ENCODE assay signal across 8 cellular contexts in the genomic region with DNA sequence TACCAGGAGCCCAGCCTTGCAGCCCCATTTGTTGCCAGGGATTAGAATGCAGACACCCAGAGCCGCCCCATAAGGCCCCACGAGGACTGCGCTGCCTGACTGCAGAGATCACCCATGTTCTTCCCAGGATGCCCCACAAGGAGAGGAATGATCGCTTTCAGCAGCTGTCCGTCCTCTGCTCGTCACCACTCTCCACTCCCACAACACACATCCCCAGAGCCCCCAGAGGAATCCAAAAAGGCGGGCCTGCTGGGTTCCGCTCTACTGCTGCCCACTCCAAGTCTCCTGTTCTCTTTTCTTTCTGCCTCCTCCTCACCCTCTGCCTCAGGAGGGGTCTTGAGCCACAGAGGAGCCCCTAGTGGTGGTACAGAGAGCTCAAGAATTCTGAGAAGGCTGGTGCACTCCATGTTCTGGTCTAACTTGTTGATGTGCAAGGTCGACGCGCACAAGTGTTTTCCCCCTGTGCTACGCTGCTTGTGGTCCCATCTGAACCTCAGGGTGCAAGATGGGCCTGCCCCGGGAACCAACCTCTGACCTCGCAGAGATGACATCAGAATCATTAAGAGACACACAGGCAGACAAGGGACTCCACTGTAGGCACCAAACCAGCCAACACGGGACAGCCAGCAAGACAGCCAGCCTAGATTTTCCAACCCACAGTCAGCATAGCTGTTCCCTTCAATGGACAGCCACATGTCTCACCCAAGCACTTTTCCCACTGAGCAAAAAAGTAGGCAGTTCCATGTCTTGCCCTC.
A peak's percentile ranks its signal among the peaks of the same experiment; 100 is the strongest.
DNase-seq lines count a peak whose midpoint lies in the region; ATAC-seq lines count a peak whose summit lies in the region.

No MANE protein-coding gene starts in this region.

- H3K27me3 Mint-ChIP-seq in activated naive CD8-positive, alpha-beta T cell treated with anti-CD3 and anti-CD28 coated beads, Interleukin-2, amount 50 U/mL, for 24 hours = no peaks in the 10 kb centered on the region

- peak; percentile 11 for ATAC-seq in activated naive CD8-positive, alpha-beta T cell treated with anti-CD3 and anti-CD28 coated beads, Interleukin-2, amount 50 U/mL, for 24 hours

- H3K4me3 Mint-ChIP-seq in activated naive CD8-positive, alpha-beta T cell treated with anti-CD3 and anti-CD28 coated beads, Interleukin-2, amount 50 U/mL, for 24 hours = no peak overlapping the region

- peak overlapping the region; percentile 32; the same call in 1 of the 2 replicates for H3K9ac ChIP-seq in iPS-20b (ENCODE audit: low read depth, low read length)
- peak overlapping the region in 2 of 5 donors; percentile 54 to 55 for H3K9ac ChIP-seq in subcutaneous abdominal adipose tissue (ENCODE audit: low read length in 5 of 5)

- intact Hi-C loops in posterior cingulate gyrus (cut with DNase I) = no loop called here

- H3K36me3 Mint-ChIP-seq in activated naive CD8-positive, alpha-beta T cell treated with anti-CD3 and anti-CD28 coated beads, Interleukin-2, amount 50 U/mL, for 24 hours (ENCODE audit: low read depth) = peaks cover 2% of the 10 kb centered on the region

- peak overlapping the region; percentile 22 for H3K27ac Mint-ChIP-seq in activated naive CD8-positive, alpha-beta T cell treated with anti-CD3 and anti-CD28 coated beads, Interleukin-2, amount 50 U/mL, for 24 hours

- H3K4me1 ChIP-seq in iPS-20b (ENCODE audit: insufficient read depth, low read length) (peaks cover 50% of the 10 kb centered on the region), subcutaneous abdominal adipose tissue (ENCODE audit: control insufficient read depth in 5 of 5, insufficient read depth in 5 of 5, low read length in 5 of 5) (peaks cover 59 to 96% (median 93%) of the 10 kb centered on the region in 5 donors)

- H3K27me3 ChIP-seq in iPS-20b (ENCODE audit: insufficient read depth, low read length) (no peaks in the 10 kb centered on the region), subcutaneous abdominal adipose tissue (ENCODE audit: control insufficient read depth in 5 of 5, insufficient read depth in 4 of 5, low read length in 5 of 5) (no peaks in the 10 kb centered on the region)

- no peaks in the 10 kb centered on the region for H3K9me3 ChIP-seq in iPS-20b (ENCODE audit: insufficient read depth, low read depth, low read length)
- no peaks in the 10 kb centered on the region for H3K9me3 ChIP-seq in subcutaneous abdominal adipose tissue (ENCODE audit: control insufficient read depth in 5 of 5, low read length in 5 of 5)

- no peak overlapping the region for H3K4me3 ChIP-seq in iPS-20b (ENCODE audit: low read length)
- peak overlapping the region in 4 of 5 donors; percentile 26 to 44 (median 35) for H3K4me3 ChIP-seq in subcutaneous abdominal adipose tissue (ENCODE audit: low read depth in 1 of 5, low read length in 5 of 5)

- no peaks in the 10 kb centered on the region for H3K9me3 Mint-ChIP-seq in activated naive CD8-positive, alpha-beta T cell treated with anti-CD3 and anti-CD28 coated beads, Interleukin-2, amount 50 U/mL, for 24 hours

- peaks cover 81% of the 10 kb centered on the region for H3K4me1 Mint-ChIP-seq in activated naive CD8-positive, alpha-beta T cell treated with anti-CD3 and anti-CD28 coated beads, Interleukin-2, amount 50 U/mL, for 24 hours

- no peaks in the 10 kb centered on the region for H3K36me3 ChIP-seq in iPS-20b (ENCODE audit: insufficient read depth, low read depth, low read length)
- no peaks in the 10 kb centered on the region for H3K36me3 ChIP-seq in subcutaneous abdominal adipose tissue (ENCODE audit: control insufficient read depth in 5 of 5, insufficient read depth in 5 of 5, low read length in 5 of 5)

- H3K27ac ChIP-seq in iPS-20b (ENCODE audit: low read length) (no peak overlapping the region), subcutaneous abdominal adipose tissue (ENCODE audit: low read depth, low read length) (peak overlapping the region; percentile 94)

- peak; percentile 35 for DNase-seq in HK-2 (ENCODE audit: unreplicated experiment)
- no peak for DNase-seq in activated naive CD8-positive, alpha-beta T cell treated with anti-CD3 and anti-CD28 coated beads, Interleukin-2, amount 50 U/mL, for 24 hours
- no peak for DNase-seq in SKM-1 (lab: John Stamatoyannopoulos, UW; ENCODE audit: unreplicated experiment)
- no peak for DNase-seq in activated effector memory CD4-positive, alpha-beta T cell treated with anti-CD3 and anti-CD28 coated beads, Interleukin-2, amount 50 U/mL, for 16 hours
- no peak for DNase-seq in anterior cingulate cortex (lab: John Stamatoyannopoulos, UW)
- DNase-seq in posterior cingulate gyrus = no peak
